In the genomic region with DNA sequence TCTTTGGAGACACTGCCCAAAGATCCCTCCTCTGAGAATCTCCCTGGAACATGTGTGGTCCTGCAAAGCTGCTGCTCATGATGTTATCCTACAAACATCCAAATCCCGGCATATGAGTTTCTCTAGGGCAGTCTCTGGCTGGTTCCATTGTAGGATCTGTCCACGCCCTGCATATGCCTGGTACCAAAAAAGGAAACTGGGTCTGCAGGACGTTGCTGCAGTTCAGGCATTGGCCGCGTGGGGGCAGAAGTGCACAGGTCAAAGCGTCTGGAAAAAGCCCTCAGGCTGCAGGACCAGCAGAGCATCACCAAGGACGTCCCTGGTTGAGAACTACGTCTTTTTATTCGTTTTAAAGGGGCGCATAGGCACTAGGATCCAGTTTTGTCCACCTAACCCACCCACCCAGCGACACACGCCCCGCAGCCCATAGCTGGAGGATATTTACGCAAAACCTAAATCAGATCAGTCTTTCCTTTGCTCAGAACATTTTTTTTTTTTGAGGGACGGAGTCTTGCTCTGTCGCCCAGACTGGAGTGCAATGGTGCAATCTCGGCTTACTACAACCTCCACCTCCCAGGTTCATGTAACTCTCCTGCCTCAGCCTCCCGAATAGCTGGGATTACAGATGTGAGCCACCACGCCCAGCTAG, we compare ENCODE assay signal across 8 cellular contexts. TPM values are rescaled to one million over a fixed set of nuclear protein-coding genes. Genes with fewer than 3 reads are reported as not detected.
DNase-seq lines count a peak whose midpoint lies in the region; ATAC-seq and TF ChIP-seq lines count a peak whose summit lies in the region.

No MANE protein-coding gene starts in this region.

- H3K4me1 ChIP-seq in DOHH2 (ENCODE audit: control insufficient read depth, low read length) = no peaks in the 10 kb centered on the region
- no peaks in the 10 kb centered on the region for H3K4me1 ChIP-seq in fibroblast of lung (ENCODE audit: control insufficient read depth, extremely low read depth, insufficient read depth, low read length)

- no peaks in the 10 kb centered on the region for H3K36me3 ChIP-seq in DOHH2 (ENCODE audit: control insufficient read depth, low read length)
- H3K36me3 ChIP-seq in MG63 = no peaks in the 10 kb centered on the region
- H3K36me3 ChIP-seq in fibroblast of lung (ENCODE audit: control insufficient read depth, insufficient read depth, low read length) = no peaks in the 10 kb centered on the region

- peak; percentile 99 for TF ChIP-seq CTCF in DOHH2 (IDR thresholded peaks at IDR 0.05; ENCODE audit: low read depth, low read length, poor library complexity, severe bottlenecking)
- TF ChIP-seq CTCF in fibroblast of lung (conservative IDR thresholded peaks at IDR 0.05 in 1 of 2, IDR thresholded peaks at IDR 0.05 in 1 of 2; ENCODE audit: low read depth in 1 of 2, low read length in 2 of 2) = peak; percentile 98 to 100

- no peaks in the 10 kb centered on the region for H3K36me3 Mint-ChIP-seq in activated T-cell treated with anti-CD3 and anti-CD28 coated beads, Interleukin-2, amount 50 U/mL, for 72 hours (ENCODE audit: insufficient read depth in 2 of 2)
- no peaks in the 10 kb centered on the region for H3K36me3 Mint-ChIP-seq in natural killer cell treated with Interleukin-12 subunit alpha and Interleukin-12 subunit beta and Interleukin-15 and Interleukin-18, amount 100 ng/mL, for 72 hours
- H3K36me3 Mint-ChIP-seq in stimulated activated memory B cell treated with anti-CD40 and anti-IgM and Interleukin-4, amounts not matched to agents 10 μg/mL and 1 μg/mL and 100 μg/mL, for 72 hours = no peaks in the 10 kb centered on the region

- H3K27ac Mint-ChIP-seq in activated T-cell treated with anti-CD3 and anti-CD28 coated beads, Interleukin-2, amount 50 U/mL, for 72 hours = no peak overlapping the region
- no peak overlapping the region for H3K27ac Mint-ChIP-seq in natural killer cell treated with Interleukin-12 subunit alpha and Interleukin-12 subunit beta and Interleukin-15 and Interleukin-18, amount 100 ng/mL, for 72 hours
- H3K27ac Mint-ChIP-seq in stimulated activated memory B cell treated with anti-CD40 and anti-IgM and Interleukin-4, amounts not matched to agents 10 μg/mL and 1 μg/mL and 100 μg/mL, for 72 hours = peak overlapping the region; percentile 34

- H3F3A ChIP-seq in DOHH2 (ENCODE audit: control insufficient read depth, insufficient read depth) = no peaks in the 10 kb centered on the region

- peak overlapping the region; percentile 23 to 32 for H3K4me3 Mint-ChIP-seq in activated T-cell treated with anti-CD3 and anti-CD28 coated beads, Interleukin-2, amount 50 U/mL, for 72 hours
- no peak overlapping the region for H3K4me3 Mint-ChIP-seq in natural killer cell treated with Interleukin-12 subunit alpha and Interleukin-12 subunit beta and Interleukin-15 and Interleukin-18, amount 100 ng/mL, for 72 hours
- H3K4me3 Mint-ChIP-seq in stimulated activated memory B cell treated with anti-CD40 and anti-IgM and Interleukin-4, amounts not matched to agents 10 μg/mL and 1 μg/mL and 100 μg/mL, for 72 hours = peak overlapping the region; percentile 12

- no peak overlapping the region for H3K4me3 ChIP-seq in DOHH2 (ENCODE audit: low read length)
- no peak overlapping the region for H3K4me3 ChIP-seq in MG63
- H3K4me3 ChIP-seq in fibroblast of lung (replicated peaks in 1 of 4; ENCODE audit: control extremely low read depth in 1 of 4, insufficient read depth in 1 of 4, low read depth in 3 of 4, low read length in 4 of 4) = no peak overlapping the region

- no peaks in the 10 kb centered on the region for H3K27me3 Mint-ChIP-seq in activated T-cell treated with anti-CD3 and anti-CD28 coated beads, Interleukin-2, amount 50 U/mL, for 72 hours (ENCODE audit: low read depth)
- H3K27me3 Mint-ChIP-seq in natural killer cell treated with Interleukin-12 subunit alpha and Interleukin-12 subunit beta and Interleukin-15 and Interleukin-18, amount 100 ng/mL, for 72 hours = no peaks in the 10 kb centered on the region
- H3K27me3 Mint-ChIP-seq in stimulated activated memory B cell treated with anti-CD40 and anti-IgM and Interleukin-4, amounts not matched to agents 10 μg/mL and 1 μg/mL and 100 μg/mL, for 72 hours = no peaks in the 10 kb centered on the region

- peak; percentile 86 to 89 for ATAC-seq in activated T-cell treated with anti-CD3 and anti-CD28 coated beads, Interleukin-2, amount 50 U/mL, for 72 hours (replicated peaks in 1 of 2)
- ATAC-seq in natural killer cell treated with Interleukin-12 subunit alpha and Interleukin-12 subunit beta and Interleukin-15 and Interleukin-18, amount 100 ng/mL, for 72 hours = peak; percentile 84 to 90
- peak; percentile 83 for ATAC-seq in stimulated activated memory B cell treated with anti-CD40 and anti-IgM and Interleukin-4, amounts not matched to agents 10 μg/mL and 1 μg/mL and 100 μg/mL, for 72 hours
- no peak for ATAC-seq in HG03442 (IDR thresholded peaks at IDR 0.05; ENCODE audit: unreplicated experiment)

- H2AFZ ChIP-seq in fibroblast of lung (ENCODE audit: low read length) = peak overlapping the region; percentile 51

- H3K4me1 Mint-ChIP-seq in activated T-cell treated with anti-CD3 and anti-CD28 coated beads, Interleukin-2, amount 50 U/mL, for 72 hours (ENCODE audit: low read depth) = peaks cover 7% of the 10 kb centered on the region
- H3K4me1 Mint-ChIP-seq in natural killer cell treated with Interleukin-12 subunit alpha and Interleukin-12 subunit beta and Interleukin-15 and Interleukin-18, amount 100 ng/mL, for 72 hours (ENCODE audit: low read depth in 2 of 2) = peaks cover 5 to 6% of the 10 kb centered on the region in 2 donors
- H3K4me1 Mint-ChIP-seq in stimulated activated memory B cell treated with anti-CD40 and anti-IgM and Interleukin-4, amounts not matched to agents 10 μg/mL and 1 μg/mL and 100 μg/mL, for 72 hours = peaks cover 8% of the 10 kb centered on the region

- no peak overlapping the region for H3K27ac ChIP-seq in DOHH2 (ENCODE audit: low read depth, low read length)
- no peak overlapping the region for H3K27ac ChIP-seq in fibroblast of lung (ENCODE audit: insufficient read depth, low read length)

- no peak overlapping the region for H3K4me2 ChIP-seq in DOHH2 (ENCODE audit: low read length)
- H3K4me2 ChIP-seq in fibroblast of lung (ENCODE audit: extremely low read depth, insufficient read depth, low read length) = peak overlapping the region; percentile 32

- no peaks in the 10 kb centered on the region for H3K9me2 ChIP-seq in DOHH2 (replicated peaks; ENCODE audit: control insufficient read depth, low read length)

- H3K9me3 ChIP-seq in DOHH2 (ENCODE audit: control insufficient read depth, insufficient read depth, low read length) = no peaks in the 10 kb centered on the region
- no peaks in the 10 kb centered on the region for H3K9me3 ChIP-seq in MG63
- H3K9me3 ChIP-seq in fibroblast of lung (ENCODE audit: control insufficient read depth, insufficient read depth, low read depth, low read length) = no peaks in the 10 kb centered on the region

- H3K79me2 ChIP-seq in DOHH2 (ENCODE audit: control insufficient read depth, low read length) = no peaks in the 10 kb centered on the region
- no peaks in the 10 kb centered on the region for H3K79me2 ChIP-seq in fibroblast of lung (ENCODE audit: control insufficient read depth, insufficient read depth, low read length)

- H4K20me1 ChIP-seq in DOHH2 (ENCODE audit: control insufficient read depth, insufficient read depth, low read depth, low read length) (no peaks in the 10 kb centered on the region), fibroblast of lung (ENCODE audit: control insufficient read depth, extremely low read depth, insufficient read depth, low read length) (no peaks in the 10 kb centered on the region)

- H3K27me3 ChIP-seq in DOHH2 (ENCODE audit: control insufficient read depth, low read length) = peaks cover 7% of the 10 kb centered on the region; the same call in 1 of the 2 replicates
- H3K27me3 ChIP-seq in MG63 = no peaks in the 10 kb centered on the region
- H3K27me3 ChIP-seq in fibroblast of lung (ENCODE audit: control insufficient read depth, insufficient read depth, low read length) = no peaks in the 10 kb centered on the region

- H3K9ac ChIP-seq in fibroblast of lung (ENCODE audit: insufficient read depth, low read length) = no peak overlapping the region

- peak; percentile 87 for DNase-seq in MG63
- DNase-seq in RPMI8226 = peak; percentile 86
- peak; percentile 89 to 94 for DNase-seq in activated T-cell treated with anti-CD3 and anti-CD28 coated beads, Interleukin-2, amount 50 U/mL, for 72 hours
- DNase-seq in fibroblast of lung (ENCODE audit: low read depth in 2 of 2) = peak; percentile 76 to 89
- DNase-seq in natural killer cell treated with Interleukin-12 subunit alpha and Interleukin-12 subunit beta and Interleukin-15 and Interleukin-18, amount 100 ng/mL, for 72 hours (ENCODE audit: low spot score) = peak; percentile 87

- H3K9me3 Mint-ChIP-seq in activated T-cell treated with anti-CD3 and anti-CD28 coated beads, Interleukin-2, amount 50 U/mL, for 72 hours = no peaks in the 10 kb centered on the region
- no peaks in the 10 kb centered on the region for H3K9me3 Mint-ChIP-seq in natural killer cell treated with Interleukin-12 subunit alpha and Interleukin-12 subunit beta and Interleukin-15 and Interleukin-18, amount 100 ng/mL, for 72 hours
- H3K9me3 Mint-ChIP-seq in stimulated activated memory B cell treated with anti-CD40 and anti-IgM and Interleukin-4, amounts not matched to agents 10 μg/mL and 1 μg/mL and 100 μg/mL, for 72 hours = no peaks in the 10 kb centered on the region

RNA-seq across cellular contexts. Expression of a gene that starts 12.9 kb away (rescaled TPM):
- 2.0 and 6.4 TPM in 2 replicates for total RNA-seq in MG63 (2014; rRNA removed; shearing (Covaris generic); ENCODE audit: low replicate concordance)
- total RNA-seq in activated T-cell treated with anti-CD3 and anti-CD28 coated beads, Interleukin-2, amount 50 U/mL, for 72 hours = 1 to 10 TPM; 6.9 to 9.0 TPM
- total RNA-seq in fibroblast of lung = 10.3 and 12.2 TPM in 2 replicates
- 2.8 and 4.5 TPM in 2 replicates for polyA plus RNA-seq in fibroblast of lung
- 2.3 and 3.2 TPM in 2 replicates for polyA plus RNA-seq in fibroblast of lung (2012)
- polyA minus RNA-seq in fibroblast of lung (ENCODE audit: low replicate concordance) = 0.30 and 1.5 TPM in 2 replicates
- 10 to 100 TPM; 12.5 to 13.2 TPM for total RNA-seq in natural killer cell treated with Interleukin-12 subunit alpha and Interleukin-12 subunit beta and Interleukin-15 and Interleukin-18, amount 100 ng/mL, for 72 hours

RNA-seq across cellular contexts. Expression of a gene that starts 46.5 kb away (rescaled TPM):
- 4.3 and 5.4 TPM in 2 replicates for total RNA-seq in MG63 (2014; rRNA removed; shearing (Covaris generic); ENCODE audit: low replicate concordance)
- 10 to 100 TPM; 12.8 to 16.0 TPM for total RNA-seq in activated T-cell treated with anti-CD3 and anti-CD28 coated beads, Interleukin-2, amount 50 U/mL, for 72 hours
- total RNA-seq in fibroblast of lung = 8.0 and 16.8 TPM in 2 replicates
- 3.9 and 4.1 TPM in 2 replicates for polyA plus RNA-seq in fibroblast of lung
- 1.7 and 2.1 TPM in 2 replicates for polyA plus RNA-seq in fibroblast of lung (2012)
- polyA minus RNA-seq in fibroblast of lung (ENCODE audit: low replicate concordance) = 3.8 and 19.7 TPM in 2 replicates
- 10 to 100 TPM; 12.5 to 15.6 TPM for total RNA-seq in natural killer cell treated with Interleukin-12 subunit alpha and Interleukin-12 subunit beta and Interleukin-15 and Interleukin-18, amount 100 ng/mL, for 72 hours

RNA-seq across cellular contexts. Expression of a gene that starts 46.6 kb away (rescaled TPM):
- 11.7 and 13.6 TPM in 2 replicates for total RNA-seq in MG63 (2014; rRNA removed; shearing (Covaris generic); ENCODE audit: low replicate concordance)
- 10 to 100 TPM; 19.8 to 21.0 TPM for total RNA-seq in activated T-cell treated with anti-CD3 and anti-CD28 coated beads, Interleukin-2, amount 50 U/mL, for 72 hours
- 9.2 and 12.2 TPM in 2 replicates for total RNA-seq in fibroblast of lung
- 9.4 and 11.4 TPM in 2 replicates for polyA plus RNA-seq in fibroblast of lung
- polyA plus RNA-seq in fibroblast of lung (2012) = 9.2 and 9.5 TPM in 2 replicates
- polyA minus RNA-seq in fibroblast of lung (ENCODE audit: low replicate concordance) = 7.3 and 16.5 TPM in 2 replicates
- total RNA-seq in natural killer cell treated with Interleukin-12 subunit alpha and Interleukin-12 subunit beta and Interleukin-15 and Interleukin-18, amount 100 ng/mL, for 72 hours = 10 to 100 TPM; 28.7 to 29.1 TPM
